In genomic region chr4:56387023-56388001, GRCh38 we compare ENCODE assay signal across 1 cellular context.
TF ChIP-seq lines count a peak whose summit lies in the region.

TSS of gene AASDH (minus strand) at chr4:56387491. CDS start at chr4:56384299, 3,192 bp downstream.

TF ChIP-seq in HepG2, 621 proteins besides CTCF, POLR2A, EP300 and RAD21 (continued from another document and continues in another):
- TF ChIP-seq KIAA2018 (CRISPR knock-in tag; IDR thresholded peaks at IDR 0.05; ENCODE audit: borderline replicate concordance) (no peak), NFE2L1 (CRISPR knock-in tag; IDR thresholded peaks at IDR 0.05; ENCODE audit: borderline replicate concordance) (no peak), ZNF276 (CRISPR knock-in tag; IDR thresholded peaks at IDR 0.05; ENCODE audit: low read depth) (peak; percentile 84; the same call in 1 of the 2 replicates), TCF7 (IDR thresholded peaks at IDR 0.05; ENCODE audit: low read depth) (no peak), MIER3 (CRISPR knock-in tag; IDR thresholded peaks at IDR 0.05; ENCODE audit: borderline replicate concordance) (peak; percentile 85), ATF7-NPFF (CRISPR knock-in tag; IDR thresholded peaks at IDR 0.05; ENCODE audit: low read depth) (peak; percentile 46; the same call in 1 of the 2 replicates), ZFP41 (CRISPR knock-in tag; IDR thresholded peaks at IDR 0.05; ENCODE audit: borderline replicate concordance) (no peak), TBL1XR1 (IDR thresholded peaks at IDR 0.05; ENCODE audit: borderline replicate concordance, low read length, partially characterized antibody) (peak; percentile 18), ZNF792 (CRISPR knock-in tag; IDR thresholded peaks at IDR 0.05) (peak; percentile 47), ZNF704 (CRISPR knock-in tag; IDR thresholded peaks at IDR 0.05; ENCODE audit: borderline replicate concordance) (0 out of 2 replicates have a peak, but pooled peaks have one; percentile 55), GFI1 (CRISPR knock-in tag; IDR thresholded peaks at IDR 0.05; ENCODE audit: borderline replicate concordance) (peak; percentile 84), SALL1 (CRISPR knock-in tag; IDR thresholded peaks at IDR 0.05) (peak; percentile 79), MED1 (CRISPR knock-in tag; IDR thresholded peaks at IDR 0.05) (peak; percentile 54; the same call in 1 of the 2 replicates), KAT7 (CRISPR knock-in tag; IDR thresholded peaks at IDR 0.05; ENCODE audit: borderline replicate concordance) (peak; percentile 90), ZNF552 (CRISPR knock-in tag; IDR thresholded peaks at IDR 0.05; ENCODE audit: borderline replicate concordance) (peak; percentile 81; the same call in 1 of the 2 replicates), NFYC (CRISPR knock-in tag; IDR thresholded peaks at IDR 0.05) (no peak; the same call in 1 of the 2 replicates), ESRRA (CRISPR knock-in tag; IDR thresholded peaks at IDR 0.05; ENCODE audit: low read depth) (no peak), NCOA5 (CRISPR knock-in tag; IDR thresholded peaks at IDR 0.05) (no peak), ZNF580 (CRISPR knock-in tag; IDR thresholded peaks at IDR 0.05; ENCODE audit: borderline replicate concordance, low read depth) (peak; percentile 78; the same call in 1 of the 2 replicates), ZNF781 (CRISPR knock-in tag; IDR thresholded peaks at IDR 0.05; ENCODE audit: borderline replicate concordance, not compliant biosample characterization) (peak; percentile 58), SRY (CRISPR knock-in tag; IDR thresholded peaks at IDR 0.05) (no peak), IRF2 (CRISPR knock-in tag; IDR thresholded peaks at IDR 0.05) (peak; percentile 89; the same call in 1 of the 2 replicates), SMARCC2 (IDR thresholded peaks at IDR 0.05) (no peak), TBX2 (CRISPR knock-in tag; IDR thresholded peaks at IDR 0.05; ENCODE audit: borderline replicate concordance) (peak; percentile 68), REPIN1 (CRISPR knock-in tag; IDR thresholded peaks at IDR 0.05; ENCODE audit: borderline replicate concordance, low read depth) (peak; percentile 76), ZNF720 (CRISPR knock-in tag; IDR thresholded peaks at IDR 0.05) (no peak), DZIP1 (CRISPR knock-in tag; IDR thresholded peaks at IDR 0.05) (no peak), KDM1A (CRISPR knock-in tag; IDR thresholded peaks at IDR 0.05) (no peak), CAMTA2 (CRISPR knock-in tag; IDR thresholded peaks at IDR 0.05; ENCODE audit: borderline replicate concordance) (no peak), ZNF891 (CRISPR knock-in tag; IDR thresholded peaks at IDR 0.05) (peak; percentile 87), KAT8 (CRISPR knock-in tag; IDR thresholded peaks at IDR 0.05) (peak; percentile 98), ZNF883 (CRISPR knock-in tag; IDR thresholded peaks at IDR 0.05; ENCODE audit: not compliant biosample characterization) (no peak), SIN3B (IDR thresholded peaks at IDR 0.05; ENCODE audit: low read length) (peak; percentile 88), NCOA1 (CRISPR knock-in tag; IDR thresholded peaks at IDR 0.05) (peak; percentile 48; the same call in 1 of the 2 replicates), ZNF777 (CRISPR knock-in tag; IDR thresholded peaks at IDR 0.05) (peak; percentile 63; the same call in 1 of the 2 replicates), ZNF740 (CRISPR knock-in tag; IDR thresholded peaks at IDR 0.05) (no peak), SIX4 (CRISPR knock-in tag; IDR thresholded peaks at IDR 0.05) (peak; percentile 65; the same call in 1 of the 2 replicates), TFE3 (CRISPR knock-in tag; IDR thresholded peaks at IDR 0.05) (peak; percentile 44; the same call in 1 of the 2 replicates), ZBTB21 (CRISPR knock-in tag; IDR thresholded peaks at IDR 0.05) (peak; percentile 42), ZNF235 (CRISPR knock-in tag; IDR thresholded peaks at IDR 0.05; ENCODE audit: borderline replicate concordance) (no peak), ZNF572 (CRISPR knock-in tag; IDR thresholded peaks at IDR 0.05) (no peak; the same call in 1 of the 2 replicates), ATAD3A (CRISPR knock-in tag; IDR thresholded peaks at IDR 0.05) (no peak), STAT6 (CRISPR knock-in tag; IDR thresholded peaks at IDR 0.05; ENCODE audit: borderline replicate concordance) (peak; percentile 76; the same call in 1 of the 2 replicates), CEBPG (CRISPR knock-in tag; IDR thresholded peaks at IDR 0.05) (no peak), ZNF841 (CRISPR knock-in tag; IDR thresholded peaks at IDR 0.05; ENCODE audit: borderline replicate concordance) (no peak)
